Comparison of ENCODE assay signal across 9 cellular contexts in genomic region chr17:42135151-42135550, GRCh38. TPM values are rescaled to one million over a fixed set of nuclear protein-coding genes. Genes with fewer than 3 reads are reported as not detected.
A peak's percentile ranks its signal among the peaks of the same experiment; 100 is the strongest.
DNase-seq lines count a peak whose midpoint lies in the region; ATAC-seq, FAIRE-seq and TF ChIP-seq lines count a peak whose summit lies in the region.
"Had no signal": no experiment of that assay in that cellular context is flagged by ENCODE, and none has a peak within 500 bp of the region (broad histone marks: within the 10 kb centered on the region; RNA-seq: fewer than 3 reads in every experiment).

No MANE protein-coding gene starts in this region.

- no peak overlapping the region for H3K4me3 ChIP-seq in IMR-90 (ENCODE audit: insufficient read depth, low read depth, low read length)
- H3K4me3 ChIP-seq in astrocyte (ENCODE audit: insufficient read depth, low read depth, low read length) = no peak overlapping the region
- H3K4me3 ChIP-seq in lung = no peak overlapping the region
- no peak overlapping the region for H3K4me3 ChIP-seq in testis
- H3K4me3 ChIP-seq in neuronal stem cell (ENCODE audit: low read length in 2 of 2) = no peak overlapping the region

- peaks cover 16% of the 10 kb centered on the region for H3K36me3 Mint-ChIP-seq in astrocyte (ENCODE audit: low read depth, unreplicated experiment)

- peak overlapping the region; percentile 59 for H3K27ac Mint-ChIP-seq in astrocyte (ENCODE audit: unreplicated experiment)

- H3K27ac ChIP-seq in IMR-90 (ENCODE audit: insufficient read depth, low read length) (peak overlapping the region; percentile 72), astrocyte (ENCODE audit: low read depth, low read length) (peak overlapping the region; percentile 14), lung (ENCODE audit: low read depth in 1 of 2, low read length in 1 of 2) (peak overlapping the region; percentile 86 to 90), testis (peak overlapping the region; percentile 32 to 71), neuronal stem cell (replicated peaks; ENCODE audit: low read length) (no peak overlapping the region)

- peak overlapping the region; percentile 89 for H3K4ac ChIP-seq in IMR-90 (ENCODE audit: low read depth, low read length)
- no peak overlapping the region for H3K4ac ChIP-seq in neuronal stem cell (ENCODE audit: low read length)

- H2AK5ac ChIP-seq in IMR-90 (ENCODE audit: low read depth, low read length) (peak overlapping the region; percentile 78; the same call in 1 of the 2 replicates), neuronal stem cell (ENCODE audit: low read depth, low read length) (no peak overlapping the region)

- CTCF ChIA-PET in IMR-90 (lab: Yijun Ruan, JAX) = interaction anchor here (0.7 kb wide), 1 partner anchor 59 kb away, joined by 6 read pairs; the partner anchor contains the start of gene GHDC

- no peaks in the 10 kb centered on the region for H3K27me3 Mint-ChIP-seq in astrocyte (ENCODE audit: low read depth, unreplicated experiment)

- H3K36me3 ChIP-seq in IMR-90 (ENCODE audit: control insufficient read depth, insufficient read depth, low read length) = peaks cover 6% of the 10 kb centered on the region
- peaks cover under 1% of the 10 kb centered on the region for H3K36me3 ChIP-seq in astrocyte (ENCODE audit: insufficient read depth, low read length)
- peaks cover 0 to 2% of the 10 kb centered on the region in 2 donors for H3K36me3 ChIP-seq in lung (ENCODE audit: control insufficient read depth in 2 of 2, insufficient read depth in 2 of 2, low read length in 2 of 2)
- no peaks in the 10 kb centered on the region for H3K36me3 ChIP-seq in testis (ENCODE audit: low read depth, missing control alignments)
- peaks cover 4 to 44% of the 10 kb centered on the region in 2 donors for H3K36me3 ChIP-seq in neuronal stem cell (replicated peaks in 1 of 2; ENCODE audit: control insufficient read depth in 2 of 2, insufficient read depth in 2 of 2, low read length in 2 of 2)

- intact Hi-C loops in IMR-90 (cut with micrococcal nuclease) = loop anchor here (10.0 kb wide), 1 partner anchor 390 kb away; no protein-coding TSS in a partner anchor
- intact Hi-C loops in testis (cut with DNase I; ENCODE audit: low total_unique reads) = no loop called here

- H4K8ac ChIP-seq in IMR-90 (ENCODE audit: low read depth in 2 of 2, low read length in 2 of 2) (peak overlapping the region; percentile 41 to 89; a peak in 3 of 4 replicates), neuronal stem cell (ENCODE audit: low read depth, low read length) (no peak overlapping the region)

- H3K4me1 ChIP-seq in IMR-90 (ENCODE audit: control insufficient read depth, insufficient read depth, low read length) = peaks cover 36% of the 10 kb centered on the region
- H3K4me1 ChIP-seq in astrocyte (ENCODE audit: insufficient read depth, low read length) = peaks cover 41% of the 10 kb centered on the region
- peaks cover 36 to 49% of the 10 kb centered on the region in 2 donors for H3K4me1 ChIP-seq in lung (ENCODE audit: control insufficient read depth in 2 of 2, insufficient read depth in 2 of 2, low read length in 2 of 2)
- H3K4me1 ChIP-seq in testis = peaks cover 61% of the 10 kb centered on the region
- H3K4me1 ChIP-seq in neuronal stem cell (ENCODE audit: control insufficient read depth in 2 of 2, insufficient read depth in 1 of 2, low read depth in 1 of 2, low read length in 2 of 2) = peaks cover 0 to 2% of the 10 kb centered on the region in 2 donors

- no CpG with 5 or more reads among the region's 6 CpGs for WGBS in IMR-90 (ENCODE audit: extremely low coverage in 2 of 2, insufficient read length in 1 of 2), 2 experiments
- WGBS in lung, 2 donors = 69 to 79% methylated on average over 6 of the region's 6 CpGs
- 69 to 70% methylated on average over 6 of the region's 6 CpGs for WGBS in testis, 2 donors
- no CpG with 5 or more reads among the region's 6 CpGs for WGBS in neuronal stem cell (ENCODE audit: extremely low coverage in 2 of 2, insufficient read length in 2 of 2, insufficient replicate concordance in 1 of 2), 2 donors

- H3K9ac ChIP-seq in IMR-90 (ENCODE audit: low read depth, low read length) = 0 out of 2 replicates have a peak overlapping the region, but pooled peaks have one; percentile 5
- H3K9ac ChIP-seq in astrocyte (ENCODE audit: low read length) = no peak overlapping the region
- H3K9ac ChIP-seq in neuronal stem cell (ENCODE audit: low read depth, low read length, poor library complexity) = no peak overlapping the region

- peak overlapping the region; percentile 47; the same call in 1 of the 2 replicates for H3K4me2 ChIP-seq in IMR-90 (ENCODE audit: low read depth, low read length)
- peak overlapping the region; percentile 44 for H3K4me2 ChIP-seq in astrocyte (ENCODE audit: low read length)
- no peak overlapping the region for H3K4me2 ChIP-seq in neuronal stem cell (ENCODE audit: insufficient read depth, low read length, poor library complexity, severe bottlenecking)

- no peak for TF ChIP-seq CTCF in IMR-90 (conservative IDR thresholded peaks at IDR 0.05; ENCODE audit: low read depth, low read length)
- no peak for TF ChIP-seq CTCF in astrocyte (IDR thresholded peaks at IDR 0.05; ENCODE audit: insufficient read depth, low read depth, low read length)
- TF ChIP-seq CTCF in lung (IDR thresholded peaks at IDR 0.05; ENCODE audit: control extremely low read depth, extremely low read depth) = no peak
- no peak for TF ChIP-seq CTCF in testis (IDR thresholded peaks at IDR 0.05)

- H2BK15ac ChIP-seq in IMR-90 (ENCODE audit: low read depth, low read length) (no peak overlapping the region; the same call in 2 of the 3 replicates), neuronal stem cell (ENCODE audit: low read length) (no peak overlapping the region)

- no peak for TF ChIP-seq POLR2A in IMR-90 (IDR thresholded peaks at IDR 0.05; ENCODE audit: low read depth, low read length)
- no peak for TF ChIP-seq POLR2A in testis (IDR thresholded peaks at IDR 0.05)

- H2AFZ ChIP-seq in IMR-90 (replicated peaks; ENCODE audit: low read length, poor library complexity) (no peak overlapping the region), astrocyte (ENCODE audit: low read depth, low read length) (no peak overlapping the region), neuronal stem cell (ENCODE audit: low read length) (no peak overlapping the region)

- H3K9me3 ChIP-seq in IMR-90 (ENCODE audit: control insufficient read depth, insufficient read depth, low read length) = no peaks in the 10 kb centered on the region
- no peaks in the 10 kb centered on the region for H3K9me3 ChIP-seq in astrocyte (ENCODE audit: insufficient read depth, low read depth, low read length)
- no peaks in the 10 kb centered on the region for H3K9me3 ChIP-seq in lung (ENCODE audit: control insufficient read depth in 2 of 2, insufficient read depth in 1 of 2, low read length in 1 of 2)
- no peaks in the 10 kb centered on the region for H3K9me3 ChIP-seq in testis
- no peaks in the 10 kb centered on the region for H3K9me3 ChIP-seq in neuronal stem cell (replicated peaks in 1 of 2; ENCODE audit: control insufficient read depth in 2 of 2, insufficient read depth in 1 of 2, low read depth in 1 of 2, low read length in 2 of 2)

- H4K20me1 ChIP-seq in IMR-90 (ENCODE audit: insufficient read depth, low read length) = peaks cover 82% of the 10 kb centered on the region
- peaks cover 87% of the 10 kb centered on the region for H4K20me1 ChIP-seq in astrocyte (ENCODE audit: insufficient read depth, low read length)

- no peak overlapping the region for H3K4me3 Mint-ChIP-seq in astrocyte (ENCODE audit: unreplicated experiment)

- H4K5ac ChIP-seq in IMR-90 (ENCODE audit: low read depth, low read length) = peak overlapping the region; percentile 58; the same call in 1 of the 2 replicates

- H3K4me1 Mint-ChIP-seq in astrocyte (ENCODE audit: low read depth, unreplicated experiment) = peaks cover 75% of the 10 kb centered on the region

- H2BK12ac ChIP-seq in neuronal stem cell (ENCODE audit: low read length) = no peak overlapping the region

- H3K27me3 ChIP-seq in IMR-90 (ENCODE audit: control insufficient read depth, insufficient read depth, low read length) (no peaks in the 10 kb centered on the region), astrocyte (ENCODE audit: insufficient read depth, low read length) (no peaks in the 10 kb centered on the region), lung (ENCODE audit: control insufficient read depth, insufficient read depth) (no peaks in the 10 kb centered on the region), testis (no peaks in the 10 kb centered on the region), neuronal stem cell (ENCODE audit: control insufficient read depth in 3 of 3, insufficient read depth in 3 of 3, low read depth in 1 of 3, low read length in 3 of 3) (no peaks in the 10 kb centered on the region)

- peak overlapping the region; percentile 32; the same call in 1 of the 2 replicates for H3K18ac ChIP-seq in IMR-90 (ENCODE audit: low read depth, low read length)
- H3K18ac ChIP-seq in neuronal stem cell (ENCODE audit: low read length) = no peak overlapping the region

- in situ Hi-C loops in IMR-90 (cut with MboI; ENCODE audit: low sequenced_read_pairs) = no loop called here

- no TSS peak for BruUV-seq in IMR-90 (replicated peaks; lab: Mats Ljungman, UMichigan)

- H2BK120ac ChIP-seq in IMR-90 (ENCODE audit: low read depth, low read length) = peak overlapping the region; percentile 50
- H2BK120ac ChIP-seq in neuronal stem cell (ENCODE audit: low read depth, low read length) = no peak overlapping the region

- ATAC-seq in IMR-90 (ENCODE audit: low read depth) = no peak
- no peak for ATAC-seq in lung (ENCODE audit: insufficient read depth, low FRiP score)
- no peak for ATAC-seq in HG02970 (IDR thresholded peaks at IDR 0.05; ENCODE audit: low FRiP score, unreplicated experiment)
- no peak for ATAC-seq in HG02973 (IDR thresholded peaks at IDR 0.05; ENCODE audit: unreplicated experiment)

- FAIRE-seq in astrocyte (lab: Jason Lieb, UNC) = no peak

- H4K91ac ChIP-seq in IMR-90 (ENCODE audit: insufficient read depth, low read depth, low read length) (peak overlapping the region; percentile 42; the same call in 1 of the 2 replicates), neuronal stem cell (ENCODE audit: low read depth, low read length, poor library complexity) (no peak overlapping the region)

- H3K9me3 Mint-ChIP-seq in astrocyte (ENCODE audit: unreplicated experiment) = no peaks in the 10 kb centered on the region

- no peak overlapping the region for H3K56ac ChIP-seq in IMR-90 (ENCODE audit: extremely low read depth, insufficient read depth, low read length)

- no peak overlapping the region for H2BK20ac ChIP-seq in IMR-90 (ENCODE audit: low read depth, low read length)

- H3K14ac ChIP-seq in IMR-90 (replicated peaks; ENCODE audit: low read depth, low read length) (peak overlapping the region; percentile 32), neuronal stem cell (ENCODE audit: low read length) (no peak overlapping the region)

- dilution Hi-C loops in IMR-90 (cut with HindIII; ENCODE audit: low sequenced_read_pairs, unreplicated experiment) = no loop called here

- H2AK9ac ChIP-seq in IMR-90 (replicated peaks; ENCODE audit: low read depth, low read length, poor library complexity) = no peak overlapping the region

- H3K9me1 ChIP-seq in IMR-90 (ENCODE audit: insufficient read depth, low read length) = peaks cover 63% of the 10 kb centered on the region

- H2BK5ac ChIP-seq in IMR-90 (ENCODE audit: low read depth, low read length, poor library complexity, severe bottlenecking) = peak overlapping the region; percentile 85
- no peak overlapping the region for H2BK5ac ChIP-seq in neuronal stem cell (ENCODE audit: low read length)

- POLR2A ChIA-PET in IMR-90 (lab: Charles Lee; ENCODE audit: unreplicated experiment) = no interaction called here

- peaks cover 99% of the 10 kb centered on the region for H3K79me2 ChIP-seq in astrocyte (ENCODE audit: insufficient read depth, low read length)

- H3K79me1 ChIP-seq in IMR-90 (ENCODE audit: low read depth in 1 of 2, low read length in 2 of 2) (peaks cover 37 to 93% of the 10 kb centered on the region in 2 experiments), neuronal stem cell (ENCODE audit: low read depth, low read length) (peaks cover 2% of the 10 kb centered on the region)

- TF ChIP-seq RAD21 in IMR-90 (IDR thresholded peaks at IDR 0.05; ENCODE audit: low read length) = no peak

- DNase-seq in IMR-90 = no peak
- DNase-seq in astrocyte (ENCODE audit: low read depth) = no peak
- no peak for DNase-seq in lung (ENCODE audit: low spot score)
- no peak for DNase-seq in testis
- DNase-seq in neuronal stem cell (ENCODE audit: low spot score) = no peak

- H3K23ac ChIP-seq in IMR-90 (ENCODE audit: low read depth, low read length) = peak overlapping the region; percentile 50; the same call in 1 of the 2 replicates
- H3K23ac ChIP-seq in neuronal stem cell (ENCODE audit: low read depth, low read length, poor library complexity) = no peak overlapping the region

RNA-seq across cellular contexts. Expression of gene HSPB9, which starts 12.5 kb away (rescaled TPM):
- total RNA-seq in IMR-90 (2012; rRNA removed) = not detected in 2 replicates
- not detected in 2 replicates for polyA plus RNA-seq in IMR-90 (2012; rRNA removed)
- not detected in 2 replicates for polyA plus RNA-seq in IMR-90 (2012; cell fraction: cytosol; rRNA removed)
- 0.06 and 0.09 TPM in 2 replicates for polyA plus RNA-seq in IMR-90 (2012; cell fraction: nucleus; rRNA removed; ENCODE audit: low replicate concordance)
- not detected in 2 replicates for total RNA-seq in astrocyte
- total RNA-seq in lung = under 1 TPM in 1 of 2 donors, not detected in 1; 0.20 TPM
- polyA plus RNA-seq in lung = under 1 TPM; 0.03 to 0.18 TPM
- total RNA-seq in testis = 1 to 10 TPM; 6.9 to 9.8 TPM
- 12.9 TPM for polyA plus RNA-seq in testis (ENCODE audit: insufficient read depth, low read depth, low replicate concordance)
- 0.15 TPM for polyA plus RNA-seq in neuronal stem cell (2013, experiment 1 of 2)
- polyA plus RNA-seq in neuronal stem cell (2013, experiment 2 of 2) = 0.08 TPM
- total RNA-seq: kidney epithelial cell, renal cortical epithelial cell had no signal

RNA-seq across cellular contexts. Expression of gene KAT2A, which starts 14.0 kb away (rescaled TPM):
- total RNA-seq in IMR-90 (2012; rRNA removed) = 5.3 and 6.3 TPM in 2 replicates
- polyA plus RNA-seq in IMR-90 (2012; rRNA removed) = 28.2 and 31.4 TPM in 2 replicates
- polyA plus RNA-seq in IMR-90 (2012; cell fraction: cytosol; rRNA removed) = 12.9 and 17.4 TPM in 2 replicates
- polyA plus RNA-seq in IMR-90 (2012; cell fraction: nucleus; rRNA removed; ENCODE audit: low replicate concordance) = 273 and 329 TPM in 2 replicates
- total RNA-seq in astrocyte = 23.6 and 25.5 TPM in 2 replicates
- 10 to 100 TPM; 18.8 to 37.1 TPM for total RNA-seq in lung
- 10 to 100 TPM; 28.3 to 56.8 TPM for polyA plus RNA-seq in lung
- 100 to 1,000 TPM; 109 to 111 TPM for total RNA-seq in testis
- polyA plus RNA-seq in testis (ENCODE audit: insufficient read depth, low read depth, low replicate concordance) = 37.6 TPM
- 28.4 TPM for polyA plus RNA-seq in neuronal stem cell (2013, experiment 1 of 2)
- polyA plus RNA-seq in neuronal stem cell (2013, experiment 2 of 2) = 27.4 TPM

RNA-seq across cellular contexts. Expression of gene RAB5C, which starts 19.6 kb away (rescaled TPM):
- total RNA-seq in IMR-90 (2012; rRNA removed) = 112 and 126 TPM in 2 replicates
- 277 and 312 TPM in 2 replicates for polyA plus RNA-seq in IMR-90 (2012; rRNA removed)
- 208 and 308 TPM in 2 replicates for polyA plus RNA-seq in IMR-90 (2012; cell fraction: cytosol; rRNA removed)
- polyA plus RNA-seq in IMR-90 (2012; cell fraction: nucleus; rRNA removed; ENCODE audit: low replicate concordance) = 135 and 149 TPM in 2 replicates
- total RNA-seq in astrocyte = 201 and 209 TPM in 2 replicates
- total RNA-seq in lung = 100 to 1,000 TPM in 1 of 2 donors, 10 to 100 TPM in 1; 73.0 to 180 TPM
- 100 to 1,000 TPM; 132 to 307 TPM for polyA plus RNA-seq in lung
- total RNA-seq in testis = 100 to 1,000 TPM in 1 of 2 donors, 10 to 100 TPM in 1; 96.0 to 152 TPM
- 139 TPM for polyA plus RNA-seq in testis (ENCODE audit: insufficient read depth, low read depth, low replicate concordance)
- 73.5 TPM for polyA plus RNA-seq in neuronal stem cell (2013, experiment 1 of 2)
- 73.6 TPM for polyA plus RNA-seq in neuronal stem cell (2013, experiment 2 of 2)

RNA-seq across cellular contexts. Expression of gene DHX58, which starts 22.6 kb away (rescaled TPM):
- 1.1 and 1.4 TPM in 2 replicates for total RNA-seq in IMR-90 (2012; rRNA removed)
- 1.9 and 2.8 TPM in 2 replicates for polyA plus RNA-seq in IMR-90 (2012; rRNA removed)
- 1.9 and 2.5 TPM in 2 replicates for polyA plus RNA-seq in IMR-90 (2012; cell fraction: cytosol; rRNA removed)
- polyA plus RNA-seq in IMR-90 (2012; cell fraction: nucleus; rRNA removed; ENCODE audit: low replicate concordance) = 14.8 and 19.4 TPM in 2 replicates
- 5.4 and 5.5 TPM in 2 replicates for total RNA-seq in astrocyte
- total RNA-seq in lung = 10 to 100 TPM; 14.7 to 28.6 TPM
- 10 to 100 TPM; 22.9 to 35.1 TPM for polyA plus RNA-seq in lung
- 10 to 100 TPM; 35.9 to 51.1 TPM for total RNA-seq in testis
- polyA plus RNA-seq in testis (ENCODE audit: insufficient read depth, low read depth, low replicate concordance) = 56.3 TPM
- polyA plus RNA-seq in neuronal stem cell (2013, experiment 1 of 2) = 0.21 TPM
- polyA plus RNA-seq in neuronal stem cell (2013, experiment 2 of 2) = 0.14 TPM

RNA-seq across cellular contexts. Expression of gene ZNF385C, which starts 36.9 kb away (rescaled TPM):
- total RNA-seq in IMR-90 (2012; rRNA removed) = not detected in 2 replicates
- polyA plus RNA-seq in IMR-90 (2012; rRNA removed) = not detected in 2 replicates
- polyA plus RNA-seq in IMR-90 (2012; cell fraction: cytosol; rRNA removed) = not detected in 2 replicates
- polyA plus RNA-seq in IMR-90 (2012; cell fraction: nucleus; rRNA removed; ENCODE audit: low replicate concordance) = not detected in 2 replicates
- 0.36 and 0.39 TPM in 2 replicates for total RNA-seq in astrocyte
- total RNA-seq in lung = under 1 TPM; 0.34 to 0.40 TPM
- under 1 TPM; 0.14 to 0.57 TPM for polyA plus RNA-seq in lung
- total RNA-seq in testis = 10 to 100 TPM; 17.9 to 26.6 TPM
- polyA plus RNA-seq in testis (ENCODE audit: insufficient read depth, low read depth, low replicate concordance) = 21.4 TPM
- 4.2 TPM for polyA plus RNA-seq in neuronal stem cell (2013, experiment 1 of 2)
- polyA plus RNA-seq in neuronal stem cell (2013, experiment 2 of 2) = 4.2 TPM
